ENCODE assay signal across 26 cellular contexts in genomic region chr6:45795678-45796077, GRCh38.
DNase-seq lines count a peak whose midpoint lies in the region; ATAC-seq, FAIRE-seq and TF ChIP-seq lines count a peak whose summit lies in the region.
"Had no signal": no experiment of that assay in that cellular context is flagged by ENCODE, and none has a peak within 500 bp of the region (broad histone marks: within the 10 kb centered on the region; RNA-seq: fewer than 3 reads in every experiment).

No MANE protein-coding gene starts in this region.

- ATAC-seq in HG02981 (IDR thresholded peaks at IDR 0.05; ENCODE audit: unreplicated experiment) = no peak
- ATAC-seq: A549, GM12878 had no signal

- no peaks in the 10 kb centered on the region for H3K4me1 Mint-ChIP-seq in glutamatergic neuron (ENCODE audit: low read depth, unreplicated experiment)
- H3K4me1 Mint-ChIP-seq: CD14-positive monocyte had no signal

- H3K9me3 Mint-ChIP-seq in glutamatergic neuron (ENCODE audit: unreplicated experiment) = no peaks in the 10 kb centered on the region
- H3K9me3 Mint-ChIP-seq: CD4-positive, alpha-beta memory T cell; HFFc6 had no signal

- no peaks in the 10 kb centered on the region for H3K36me3 ChIP-seq in vagina
- H3K36me3 ChIP-seq: BE2C; BLaER1 treated with 17β-estradiol and CSF1 and Interleukin-3, amounts not matched to agents 10 nM and 100 nM; HAP-1 had no signal

- TF ChIP-seq CTCF in glutamatergic neuron (IDR thresholded peaks at IDR 0.05; ENCODE audit: partially characterized antibody, unreplicated experiment) (no peak), vagina (IDR thresholded peaks at IDR 0.05) (no peak)

- H3K4me1 ChIP-seq in vagina = peaks cover 6% of the 10 kb centered on the region
- H3K4me1 ChIP-seq: A549, BE2C, HAP-1 had no signal

- H3K36me3 Mint-ChIP-seq in glutamatergic neuron (ENCODE audit: unreplicated experiment) = no peaks in the 10 kb centered on the region
- H3K36me3 Mint-ChIP-seq: CD14-positive monocyte; CD4-positive, alpha-beta memory T cell had no signal

- DNase-seq in ELR (ENCODE audit: low read depth) (peak; percentile 8), NCI-H524 treated with DMSO at 0.1 percent for 48 hours (lab: John Stamatoyannopoulos, UW) (peak; percentile 46), iris pigment epithelial cell (ENCODE audit: low read depth) (peak; percentile 12), GM12891 (ENCODE audit: insufficient read length, low spot score) (no peak), glutamatergic neuron (no peak), vagina (ENCODE audit: extremely low spot score in 2 of 2) (no peak)
- DNase-seq: 8988T; ACHN; AML-193; BE2C; Calu3; CD4-positive, alpha-beta memory T cell; COR-L47; DMS53; DMS79 treated with DMSO at 0.1 percent for 48 hours; GDM1; GOT3; HFFc6 had no signal

- H3K27me3 ChIP-seq in vagina = no peaks in the 10 kb centered on the region
- H3K27me3 ChIP-seq: BE2C; BLaER1 treated with 17β-estradiol and CSF1 and Interleukin-3, amounts not matched to agents 10 nM and 100 nM had no signal

- TF ChIP-seq POLR2A in GM12891 (IDR thresholded peaks at IDR 0.05; ENCODE audit: low read depth, low read length) (no peak), vagina (IDR thresholded peaks at IDR 0.05) (no peak)

- no peaks in the 10 kb centered on the region for H3K9me3 ChIP-seq in vagina
- H3K9me3 ChIP-seq: A549; BE2C; BLaER1 treated with 17β-estradiol and CSF1 and Interleukin-3, amounts not matched to agents 10 nM and 100 nM; HAP-1 had no signal

- H3K4me3 ChIP-seq in vagina = no peak overlapping the region
- H3K4me3 ChIP-seq: A549; BLaER1 treated with 17β-estradiol and CSF1 and Interleukin-3, amounts not matched to agents 10 nM and 100 nM; GM12878; HAP-1 had no signal

- H3K4me3 Mint-ChIP-seq in glutamatergic neuron (ENCODE audit: unreplicated experiment) = no peak overlapping the region
- H3K4me3 Mint-ChIP-seq: CD14-positive monocyte; CD4-positive, alpha-beta memory T cell; HFFc6 had no signal

- FAIRE-seq in GM12891 (lab: Jason Lieb, UNC) = no peak
- FAIRE-seq: A549, GM12878, GM18507, H54 had no signal

- no peaks in the 10 kb centered on the region for H3K27me3 Mint-ChIP-seq in glutamatergic neuron (ENCODE audit: unreplicated experiment)

- intact Hi-C loops in vagina (cut with DNase I) = no loop called here

- H3K27ac Mint-ChIP-seq in glutamatergic neuron (ENCODE audit: unreplicated experiment) = no peak overlapping the region
- H3K27ac Mint-ChIP-seq: CD4-positive, alpha-beta memory T cell; HFFc6 had no signal

- H3K27ac ChIP-seq in vagina = no peak overlapping the region
- H3K27ac ChIP-seq: A549; BLaER1 treated with 17β-estradiol and CSF1 and Interleukin-3, amounts not matched to agents 10 nM and 100 nM had no signal

TF ChIP-seq in GM12891, 5 proteins besides CTCF, POLR2A, EP300 and RAD21:
- no peak for TF ChIP-seq PAX5 (IDR thresholded peaks at IDR 0.05; ENCODE audit: insufficient read depth, low read length, severe bottlenecking)
- no peak for TF ChIP-seq POU2F2 (IDR thresholded peaks at IDR 0.05; ENCODE audit: low read depth, low read length)
- no peak for TF ChIP-seq SPI1 (IDR thresholded peaks at IDR 0.05; ENCODE audit: low read depth, low read length)
- TF ChIP-seq POLR2AphosphoS5 (IDR thresholded peaks at IDR 0.05; ENCODE audit: low read depth, low read length) = no peak
- no peak for TF ChIP-seq TAF1 (IDR thresholded peaks at IDR 0.05; ENCODE audit: low read depth, low read length)

Comparison
In these comparisons a context has a peak if more than half of its experiments do, and no peak if none do; other contexts are left out.
1. DNase-seq: peak in ELR (single experiment), NCI-H524 treated with DMSO at 0.1 percent for 48 hours (single experiment) and iris pigment epithelial cell (single experiment); none in GM12891 (single experiment), glutamatergic neuron (single experiment) and vagina (0 of 2).